30 cellular contexts compared by ENCODE assay signal in the genomic region with DNA sequence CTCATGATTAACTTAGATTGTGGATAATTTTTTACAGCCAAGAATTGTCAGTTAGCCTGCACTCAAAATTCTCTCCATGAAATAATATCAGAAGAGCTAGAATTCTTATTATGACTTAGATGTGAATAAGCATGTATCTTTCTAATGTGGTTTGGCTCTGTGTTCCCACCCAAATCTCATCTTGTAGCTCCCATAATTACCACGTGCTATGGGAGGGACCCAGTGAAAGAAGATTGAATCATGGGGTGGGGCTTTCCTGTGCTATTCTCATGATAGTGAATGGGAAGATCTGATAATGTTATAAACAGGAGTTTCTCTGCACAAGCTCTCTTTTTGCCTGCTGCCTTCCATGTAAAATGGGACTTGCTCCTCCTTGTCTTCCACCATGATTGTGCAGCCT.
"Had no signal": no experiment of that assay in that cellular context is flagged by ENCODE, and none has a peak within 500 bp of the region (broad histone marks: within the 10 kb centered on the region; RNA-seq: fewer than 3 reads in every experiment).

No MANE protein-coding gene starts in this region.

- H3K9me3 ChIP-seq: Peyer's patch had no signal

- H3K27ac ChIP-seq: cardiac muscle cell, Peyer's patch, RWPE1, VCaP had no signal

- DNase-seq: activated B cell treated with CpG ODN at 0.5 μM for 24 hours; activated CD4-positive, alpha-beta memory T cell treated with anti-CD3 and anti-CD28 coated beads for 36 hours; activated CD4-positive, alpha-beta T cell treated with anti-CD3 and anti-CD28 coated beads for 4 hours; activated CD4-positive, alpha-beta T cell treated with anti-CD3 and anti-CD28 coated beads, Interleukin-2, amount 50 U/mL, for 1 hour; activated CD4-positive, CD25-positive, alpha-beta regulatory T cell treated with anti-CD3 and anti-CD28 coated beads, Interleukin-2, amount 50 U/mL, for 72 hours; activated CD8-positive, alpha-beta memory T cell treated with anti-CD3 and anti-CD28 coated beads, Interleukin-2, amount 50 U/mL, for 4 hours; activated effector memory CD4-positive, alpha-beta T cell treated with Interleukin-2 at 50 U/mL for 16 hours; activated naive CD4-positive, alpha-beta T cell treated with anti-CD3 and anti-CD28 coated beads, Interleukin-2, amount 10 ng/mL, durations not matched to agents 7 days and 5 days; activated naive CD8-positive, alpha-beta T cell treated with anti-CD3 and anti-CD28 coated beads, Interleukin-2, amount 50 U/mL, for 24 hours; activated T-cell treated with anti-CD3 and anti-CD28 coated beads for 4 hours; activated T-cell treated with anti-CD3 and anti-CD28 coated beads, Interleukin-2, amount 50 U/mL, for 48 hours; anterior cingulate cortex; NCI-H1048; NCI-H1105 treated with DMSO at 0.1 percent for 48 hours; NCI-H1436; NCI-H1694; NCI-H2029; NCI-H345; NCI-H524 treated with DMSO at 0.1 percent for 48 hours; NK-92 treated with Interleukin-12 subunit alpha and Interleukin-12 subunit beta, amount 100 ng/mL, for 24 hours; PC-3; Peyer's patch; Right ventricle myocardium superior; SW 1271; T-helper 1 cell; T-helper 2 cell; T-helper 9 cell had no signal

- H3K4me3 ChIP-seq: cardiac muscle cell, Peyer's patch had no signal

- H3K27me3 ChIP-seq: cardiac muscle cell, Peyer's patch had no signal

- ATAC-seq: activated naive CD8-positive, alpha-beta T cell treated with anti-CD3 and anti-CD28 coated beads, Interleukin-2, amount 50 U/mL, for 24 hours; PC-3 had no signal

- H3K4me1 ChIP-seq: Peyer's patch had no signal

- H3K36me3 ChIP-seq: cardiac muscle cell, Peyer's patch had no signal
